Comparison of ENCODE assay signal across 1 cellular context in the genomic region with DNA sequence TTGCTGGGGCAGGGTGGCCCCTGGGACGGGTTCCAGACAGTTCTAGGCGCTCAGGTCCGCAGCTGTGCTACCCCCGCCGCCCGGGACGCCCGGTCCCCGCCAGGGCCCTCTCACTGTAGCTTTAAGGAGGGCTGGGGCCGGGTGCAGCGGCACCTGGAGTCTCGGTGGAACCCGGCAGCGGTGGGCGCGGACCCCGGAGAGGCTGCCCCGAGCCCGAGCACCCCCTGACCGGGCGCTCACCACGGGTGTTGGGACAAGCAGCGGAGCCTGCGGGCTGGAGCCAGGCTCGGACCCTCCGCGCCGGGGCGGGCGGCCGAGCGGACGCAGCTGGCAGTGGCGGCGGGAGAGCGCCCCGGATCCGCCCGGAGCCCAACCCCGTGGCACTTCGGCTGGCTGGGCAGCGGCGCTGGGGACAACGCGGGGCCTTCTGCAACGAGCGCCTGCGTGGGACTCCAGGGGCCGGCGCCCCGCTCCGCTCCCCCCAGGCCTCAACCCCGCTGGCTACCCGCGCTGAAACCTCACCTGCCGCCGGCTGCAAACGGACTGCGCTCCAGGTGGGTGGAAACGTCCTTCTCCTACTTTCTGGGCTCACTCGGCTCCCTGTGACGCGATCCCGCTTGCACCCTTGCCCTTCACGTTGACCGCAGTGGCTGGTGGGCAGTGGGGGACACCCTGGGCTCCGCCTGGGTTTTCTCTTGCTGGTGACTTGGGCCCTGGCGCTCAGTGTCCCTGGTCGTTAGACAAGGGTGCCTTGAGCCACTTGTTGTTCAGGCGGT.
TF ChIP-seq lines count a peak whose summit lies in the region.

No MANE protein-coding gene starts in this region.

TF ChIP-seq in H1, 55 proteins besides CTCF, POLR2A, EP300 and RAD21 (continued from another document):
- 0 out of 2 replicates have a peak, but pooled peaks have one; percentile 11 for TF ChIP-seq MAX (IDR thresholded peaks at IDR 0.05)
- TF ChIP-seq SIRT6 (IDR thresholded peaks at IDR 0.05; ENCODE audit: low read length), result no peak
- TF ChIP-seq RXRA (IDR thresholded peaks at IDR 0.05; ENCODE audit: insufficient read depth, low read depth, low read length), result no peak
